ENCODE assay signal across 9 cellular contexts in genomic region chr15:85543741-85544155, GRCh38.
A peak's percentile ranks its signal among the peaks of the same experiment; 100 is the strongest.
DNase-seq lines count a peak whose midpoint lies in the region; ATAC-seq and TF ChIP-seq lines count a peak whose summit lies in the region.
"Had no signal": no experiment of that assay in that cellular context is flagged by ENCODE, and none has a peak within 500 bp of the region (broad histone marks: within the 10 kb centered on the region; RNA-seq: fewer than 3 reads in every experiment).

No MANE protein-coding gene starts in this region.

- H3K4me1 ChIP-seq in thymus (ENCODE audit: control insufficient read depth, insufficient read depth, low read length), result peaks cover 11% of the 10 kb centered on the region
- H3K4me1 ChIP-seq: parathyroid adenoma had no signal

- H3K9me3 Mint-ChIP-seq in Calu3 (ENCODE audit: low read depth, unreplicated experiment), result no peaks in the 10 kb centered on the region
- H3K9me3 Mint-ChIP-seq in activated naive CD8-positive, alpha-beta T cell treated with anti-CD3 and anti-CD28 coated beads, Interleukin-2, amount 10 ng/mL, durations not matched to agents 7 days and 5 days, result no peaks in the 10 kb centered on the region

- CTCF ChIA-PET in Calu3 (lab: Charles Lee), result interaction anchor here (0.7 to 2.9 kb wide), 7 partner anchors 21 to 213 kb away, joined by 3 to 19 read pairs (median 3); no protein-coding TSS in a partner anchor

- peak overlapping the region; percentile 22 for H3K27ac ChIP-seq in thymus (ENCODE audit: low read depth)
- H3K27ac ChIP-seq: parathyroid adenoma had no signal

- no TSS peak for BruUV-seq in Calu3 (replicated peaks; lab: Mats Ljungman, UMichigan)

- intact Hi-C loops in Calu3 (cut with micrococcal nuclease; ENCODE audit: unreplicated experiment), result loop anchor here (2.0 to 5.0 kb wide), 3 partner anchors 19 to 119 kb away; no protein-coding TSS in a partner anchor

- peaks cover 84% of the 10 kb centered on the region for H3K4me1 Mint-ChIP-seq in Calu3 (ENCODE audit: low read depth, unreplicated experiment)
- H3K4me1 Mint-ChIP-seq in activated naive CD8-positive, alpha-beta T cell treated with anti-CD3 and anti-CD28 coated beads, Interleukin-2, amount 10 ng/mL, durations not matched to agents 7 days and 5 days, result peaks cover 59% of the 10 kb centered on the region

- H3K4me3 Mint-ChIP-seq in Calu3 (ENCODE audit: low read depth, unreplicated experiment), result peak overlapping the region; percentile 25
- H3K4me3 Mint-ChIP-seq in activated naive CD8-positive, alpha-beta T cell treated with anti-CD3 and anti-CD28 coated beads, Interleukin-2, amount 10 ng/mL, durations not matched to agents 7 days and 5 days, result peak overlapping the region; percentile 56

- no peaks in the 10 kb centered on the region for H3K27me3 Mint-ChIP-seq in Calu3 (ENCODE audit: unreplicated experiment)
- no peaks in the 10 kb centered on the region for H3K27me3 Mint-ChIP-seq in activated naive CD8-positive, alpha-beta T cell treated with anti-CD3 and anti-CD28 coated beads, Interleukin-2, amount 10 ng/mL, durations not matched to agents 7 days and 5 days

- H3K36me3 ChIP-seq in thymus (ENCODE audit: control insufficient read depth, insufficient read depth), result no peaks in the 10 kb centered on the region

- no peak for TF ChIP-seq CTCF in Calu3 (IDR thresholded peaks at IDR 0.05; ENCODE audit: unreplicated experiment)

- WGBS in thymus, result 12% methylated on average over 15 of the region's 15 CpGs

- DNase-seq in Calu3 (peak; percentile 56), NCI-H510A (lab: John Stamatoyannopoulos, UW) (peak; percentile 69), left lobe of liver (ENCODE audit: low spot score) (no peak)
- peak; percentile 68 for DNase-seq in activated naive CD8-positive, alpha-beta T cell treated with anti-CD3 and anti-CD28 coated beads, Interleukin-2, amount 10 ng/mL, durations not matched to agents 7 days and 5 days

- POLR2A ChIA-PET in activated naive CD8-positive, alpha-beta T cell treated with anti-CD3 and anti-CD28 coated beads, Interleukin-2, amount 10 ng/mL, durations not matched to agents 7 days and 5 days (lab: Charles Lee), result interaction anchor here (0.5 to 1.9 kb wide), 6 partner anchors 12 to 249 kb away, joined by 3 to 14 read pairs (median 3); no protein-coding TSS in a partner anchor

- peaks cover 26% of the 10 kb centered on the region for H3K36me3 Mint-ChIP-seq in Calu3 (ENCODE audit: insufficient read depth, unreplicated experiment)
- H3K36me3 Mint-ChIP-seq in activated naive CD8-positive, alpha-beta T cell treated with anti-CD3 and anti-CD28 coated beads, Interleukin-2, amount 10 ng/mL, durations not matched to agents 7 days and 5 days, result peaks cover 20% of the 10 kb centered on the region

- H3K9me3 ChIP-seq in thymus (ENCODE audit: control insufficient read depth), result no peaks in the 10 kb centered on the region

- ATAC-seq in activated naive CD8-positive, alpha-beta T cell treated with anti-CD3 and anti-CD28 coated beads, Interleukin-2, amount 10 ng/mL, durations not matched to agents 7 days and 5 days (ENCODE audit: low read depth), result peak; percentile 88
- ATAC-seq in left lobe of liver (peak; percentile 60), HG03520 (IDR thresholded peaks at IDR 0.05; ENCODE audit: unreplicated experiment) (no peak), HG02840 (IDR thresholded peaks at IDR 0.05; ENCODE audit: low FRiP score, unreplicated experiment) (no peak), HG03097 (IDR thresholded peaks at IDR 0.05; ENCODE audit: low FRiP score, unreplicated experiment) (no peak)

- no peaks in the 10 kb centered on the region for H3K27me3 ChIP-seq in thymus (ENCODE audit: control insufficient read depth, insufficient read depth)

- peak overlapping the region; percentile 2 for H3K4me3 ChIP-seq in thymus (ENCODE audit: low read length)

- peak overlapping the region; percentile 70 for H3K27ac Mint-ChIP-seq in Calu3 (ENCODE audit: unreplicated experiment)
- H3K27ac Mint-ChIP-seq in activated naive CD8-positive, alpha-beta T cell treated with anti-CD3 and anti-CD28 coated beads, Interleukin-2, amount 10 ng/mL, durations not matched to agents 7 days and 5 days, result peak overlapping the region; percentile 65

Comparison
In these comparisons a context has a peak if more than half of its experiments do, and no peak if none do; other contexts are left out.
1. ATAC-seq: peak in activated naive CD8-positive, alpha-beta T cell treated with anti-CD3 and anti-CD28 coated beads, Interleukin-2, amount 10 ng/mL, durations not matched to agents 7 days and 5 days (single experiment) and left lobe of liver (single experiment); none in HG03520 (single experiment), HG02840 (single experiment) and HG03097 (single experiment).